Comparison of ENCODE assay signal across 9 cellular contexts in genomic region chr7:101155303-101155702, GRCh38. TPM values are rescaled to one million over a fixed set of nuclear protein-coding genes. Genes with fewer than 3 reads are reported as not detected.
A peak's percentile ranks its signal among the peaks of the same experiment; 100 is the strongest.
DNase-seq lines count a peak whose midpoint lies in the region; ATAC-seq, FAIRE-seq and TF ChIP-seq lines count a peak whose summit lies in the region.
"Had no signal": no experiment of that assay in that cellular context is flagged by ENCODE, and none has a peak within 500 bp of the region (broad histone marks: within the 10 kb centered on the region; RNA-seq: fewer than 3 reads in every experiment).

No MANE protein-coding gene starts in this region.

- BruUV-seq in endothelial cell of umbilical vein (replicated peaks; lab: Mats Ljungman, UMichigan), result TSS peak; percentile 25

- H3K9ac ChIP-seq in OCI-LY3 (ENCODE audit: low read length) (peak overlapping the region; percentile 93), endothelial cell of umbilical vein (replicated peaks; ENCODE audit: extremely low read depth, insufficient read depth, low read length) (peak overlapping the region; percentile 64)

- CTCF ChIA-PET in CD8-positive, alpha-beta T cell (lab: Charles Lee), result interaction anchor here (0.8 to 8.5 kb wide), 5 partner anchors 10 to 89 kb away, joined by 3 to 85 read pairs (median 4); partner anchors contain the start of gene VGF
- CTCF ChIA-PET in endothelial cell of umbilical vein (lab: Charles Lee), result interaction anchor here (1.0 to 6.0 kb wide), 5 partner anchors 10 to 127 kb away, joined by 3 to 75 read pairs (median 12); partner anchors contain the start of genes PLOD3, VGF and ZNHIT1

- H3K4me1 Mint-ChIP-seq in CD8-positive, alpha-beta T cell (ENCODE audit: low read depth), result peaks cover 11% of the 10 kb centered on the region

- H3K9me1 ChIP-seq in endothelial cell of umbilical vein (replicated peaks; ENCODE audit: control insufficient read depth, extremely low read depth, insufficient read depth, low read length), result no peaks in the 10 kb centered on the region

- peaks cover 12% of the 10 kb centered on the region for H3K4me1 ChIP-seq in CD8-positive, alpha-beta T cell (ENCODE audit: insufficient read depth, low read length)
- H3K4me1 ChIP-seq in OCI-LY3 (ENCODE audit: low read length), result peaks cover 25% of the 10 kb centered on the region
- peaks cover 6% of the 10 kb centered on the region for H3K4me1 ChIP-seq in endothelial cell of umbilical vein (ENCODE audit: control insufficient read depth, extremely low read depth, insufficient read depth, low read length)
- peaks cover 20% of the 10 kb centered on the region for H3K4me1 ChIP-seq in osteoblast (ENCODE audit: insufficient read depth, low read length)
- peaks cover 0 to 10% of the 10 kb centered on the region in 2 donors for H3K4me1 ChIP-seq in adrenal gland (replicated peaks in 1 of 2)
- peaks cover 7 to 8% of the 10 kb centered on the region in 2 donors for H3K4me1 ChIP-seq in thyroid gland

- H2AFZ ChIP-seq in OCI-LY3 (ENCODE audit: low read depth, low read length), result no peak overlapping the region
- peak overlapping the region; percentile 62 for H2AFZ ChIP-seq in endothelial cell of umbilical vein (ENCODE audit: low read depth, low read length)
- H2AFZ ChIP-seq in osteoblast (ENCODE audit: low read length), result peak overlapping the region; percentile 59

- H3K27me3 Mint-ChIP-seq in CD8-positive, alpha-beta T cell (ENCODE audit: low read depth), result peaks cover 2% of the 10 kb centered on the region

- no peak for TF ChIP-seq POLR2A in endothelial cell of umbilical vein (IDR thresholded peaks at IDR 0.05; ENCODE audit: low read depth, low read length)
- TF ChIP-seq POLR2A in adrenal gland (IDR thresholded peaks at IDR 0.05), result no peak
- no peak for TF ChIP-seq POLR2A in thyroid gland (IDR thresholded peaks at IDR 0.05)

- no peak overlapping the region for H3K27ac ChIP-seq in CD8-positive, alpha-beta T cell (ENCODE audit: low read depth, low read length)
- peak overlapping the region; percentile 55 for H3K27ac ChIP-seq in OCI-LY3 (ENCODE audit: low read length)
- no peak overlapping the region for H3K27ac ChIP-seq in endothelial cell of umbilical vein (ENCODE audit: insufficient read depth, low read depth, low read length)
- peak overlapping the region; percentile 19 for H3K27ac ChIP-seq in osteoblast (ENCODE audit: low read depth, low read length)
- H3K27ac ChIP-seq in adrenal gland, result no peak overlapping the region
- H3K27ac ChIP-seq in thyroid gland, result peak overlapping the region in 1 of 3 donors; percentile 9

- no peak for DNase-seq in CD8-positive, alpha-beta T cell
- no peak for DNase-seq in endothelial cell of umbilical vein (ENCODE audit: low read depth, low spot score)
- peak; percentile 57 for DNase-seq in osteoblast (ENCODE audit: insufficient read length, low spot score, missing footprints)
- DNase-seq in adrenal gland, result no peak
- no peak for DNase-seq in thyroid gland
- no peak for DNase-seq in Ammon's horn (ENCODE audit: low spot score)
- no peak for DNase-seq in kidney tubule cell (ENCODE audit: low spot score)
- DNase-seq: NCI-H187 had no signal

- H3K36me3 Mint-ChIP-seq in CD8-positive, alpha-beta T cell, result peaks cover 20% of the 10 kb centered on the region

- H3K4me3 ChIP-seq in CD8-positive, alpha-beta T cell (ENCODE audit: low read depth, low read length), result peak overlapping the region; percentile 77
- peak overlapping the region; percentile 92 for H3K4me3 ChIP-seq in OCI-LY3 (ENCODE audit: low read length)
- peak overlapping the region; percentile 61 to 84 (median 63) for H3K4me3 ChIP-seq in endothelial cell of umbilical vein (replicated peaks in 1 of 3; ENCODE audit: insufficient read depth in 1 of 3, low read depth in 1 of 3, low read length in 3 of 3)
- H3K4me3 ChIP-seq in osteoblast (ENCODE audit: insufficient read depth, low read length), result peak overlapping the region; percentile 88
- peak overlapping the region in 2 of 4 donors; percentile 83 to 90 for H3K4me3 ChIP-seq in adrenal gland
- peak overlapping the region in 1 of 3 donors; percentile 94 for H3K4me3 ChIP-seq in thyroid gland (replicated peaks in 1 of 3)

- no peak for TF ChIP-seq CTCF in CD8-positive, alpha-beta T cell (IDR thresholded peaks at IDR 0.05)
- TF ChIP-seq CTCF in OCI-LY3 (IDR thresholded peaks at IDR 0.05; ENCODE audit: low read depth, low read length), result no peak
- TF ChIP-seq CTCF in endothelial cell of umbilical vein (IDR thresholded peaks at IDR 0.05; ENCODE audit: extremely low read depth in 1 of 2, insufficient read depth in 1 of 2, low read depth in 1 of 2, low read length in 2 of 2), result no peak
- TF ChIP-seq CTCF in osteoblast (IDR thresholded peaks at IDR 0.05; ENCODE audit: extremely low read depth, low read depth, low read length), result no peak
- no peak for TF ChIP-seq CTCF in adrenal gland (IDR thresholded peaks at IDR 0.05)
- TF ChIP-seq CTCF in thyroid gland (IDR thresholded peaks at IDR 0.05), result no peak

- H3K27me3 ChIP-seq in CD8-positive, alpha-beta T cell (ENCODE audit: insufficient read depth, low read length), result no peaks in the 10 kb centered on the region
- H3K27me3 ChIP-seq in OCI-LY3 (ENCODE audit: low read depth, low read length) (no peaks in the 10 kb centered on the region), endothelial cell of umbilical vein (ENCODE audit: control insufficient read depth in 2 of 2, insufficient read depth in 2 of 2, low read length in 2 of 2) (peaks cover 0 to 4% of the 10 kb centered on the region in 2 experiments), osteoblast (ENCODE audit: insufficient read depth, low read length) (peaks cover 3% of the 10 kb centered on the region), adrenal gland (no peaks in the 10 kb centered on the region), thyroid gland (no peaks in the 10 kb centered on the region)

- dilution Hi-C loops in endothelial cell of umbilical vein (cut with MboI; ENCODE audit: extremely low pct_ligation_motif_present, low sequenced_read_pairs), result no loop called here

- H3K4me3 Mint-ChIP-seq in CD8-positive, alpha-beta T cell, result peak overlapping the region; percentile 73

- peak overlapping the region; percentile 88 for H3K4me2 ChIP-seq in OCI-LY3 (ENCODE audit: low read length)
- H3K4me2 ChIP-seq in endothelial cell of umbilical vein (ENCODE audit: insufficient read depth, low read length), result peak overlapping the region; percentile 68
- H3K4me2 ChIP-seq in osteoblast (ENCODE audit: insufficient read depth, low read length), result peak overlapping the region; percentile 93

- no peaks in the 10 kb centered on the region for H3K9me3 ChIP-seq in CD8-positive, alpha-beta T cell (ENCODE audit: low read length)
- H3K9me3 ChIP-seq in OCI-LY3 (ENCODE audit: insufficient read depth, low read length), result no peaks in the 10 kb centered on the region
- no peaks in the 10 kb centered on the region for H3K9me3 ChIP-seq in endothelial cell of umbilical vein (replicated peaks; ENCODE audit: control insufficient read depth, insufficient read depth, low read length)
- H3K9me3 ChIP-seq in osteoblast (ENCODE audit: low read depth, low read length), result no peaks in the 10 kb centered on the region
- no peaks in the 10 kb centered on the region for H3K9me3 ChIP-seq in adrenal gland (replicated peaks in 1 of 3)
- no peaks in the 10 kb centered on the region for H3K9me3 ChIP-seq in thyroid gland

- ATAC-seq in CD8-positive, alpha-beta T cell, result no peak

- H3K9me3 Mint-ChIP-seq in CD8-positive, alpha-beta T cell, result no peaks in the 10 kb centered on the region

- POLR2A ChIA-PET in CD8-positive, alpha-beta T cell (lab: Charles Lee), result interaction anchor here (0.9 kb wide), 1 partner anchor 11 kb away, joined by 3 read pairs; no protein-coding TSS in a partner anchor
- POLR2A ChIA-PET in endothelial cell of umbilical vein (lab: Charles Lee), result interaction anchor here (0.7 kb wide), 1 partner anchor 54 kb away, joined by 3 read pairs; no protein-coding TSS in a partner anchor

- intact Hi-C loops in CD8-positive, alpha-beta T cell (cut with DNase I, micrococcal nuclease), result loop anchor here in 1 of 2 experiments (2.0 kb wide), 1 partner anchor 89 kb away; the partner anchor contains the start of gene FIS1
- intact Hi-C loops in endothelial cell of umbilical vein (cut with micrococcal nuclease), result no loop called here
- intact Hi-C loops in adrenal gland (cut with DNase I), result no loop called here
- intact Hi-C loops in thyroid gland (cut with DNase I), result no loop called here

- WGBS in adrenal gland, 4 donors, result 58 to 72% (median 64%) methylated on average over 4 of the region's 4 CpGs
- 61 to 69% methylated on average over 4 of the region's 4 CpGs for WGBS in thyroid gland, 2 donors

- H3K79me2 ChIP-seq in OCI-LY3 (ENCODE audit: low read length) (peaks cover 20% of the 10 kb centered on the region), endothelial cell of umbilical vein (ENCODE audit: control insufficient read depth, insufficient read depth, low read length) (peaks cover 10% of the 10 kb centered on the region), osteoblast (ENCODE audit: insufficient read depth, low read length) (peaks cover 27% of the 10 kb centered on the region)

- no peak for FAIRE-seq in endothelial cell of umbilical vein (lab: Jason Lieb, UNC)

- H3K27ac Mint-ChIP-seq in CD8-positive, alpha-beta T cell, result no peak overlapping the region

- H3K36me3 ChIP-seq in CD8-positive, alpha-beta T cell (ENCODE audit: insufficient read depth, low read length), result no peaks in the 10 kb centered on the region
- peaks cover 24% of the 10 kb centered on the region for H3K36me3 ChIP-seq in OCI-LY3 (replicated peaks; ENCODE audit: low read depth, low read length)
- peaks cover 5 to 19% of the 10 kb centered on the region in 2 experiments for H3K36me3 ChIP-seq in endothelial cell of umbilical vein (ENCODE audit: control insufficient read depth in 2 of 2, extremely low read depth in 1 of 2, insufficient read depth in 2 of 2, low read length in 2 of 2)
- peaks cover 26% of the 10 kb centered on the region for H3K36me3 ChIP-seq in osteoblast (ENCODE audit: insufficient read depth, low read length)
- H3K36me3 ChIP-seq in adrenal gland (replicated peaks in 1 of 2), result peaks cover 0 to 20% of the 10 kb centered on the region in 2 donors
- peaks cover 13 to 14% of the 10 kb centered on the region in 2 donors for H3K36me3 ChIP-seq in thyroid gland

- H4K20me1 ChIP-seq in OCI-LY3 (ENCODE audit: insufficient read depth, low read length), result no peaks in the 10 kb centered on the region
- H4K20me1 ChIP-seq in endothelial cell of umbilical vein (replicated peaks; ENCODE audit: control insufficient read depth, extremely low read depth, insufficient read depth, low read length), result no peaks in the 10 kb centered on the region
- H4K20me1 ChIP-seq in osteoblast (ENCODE audit: insufficient read depth, low read length), result peaks cover 13% of the 10 kb centered on the region

RNA-seq across cellular contexts. Expression of gene AP1S1, which starts 1.0 kb away (rescaled TPM):
- total RNA-seq in CD8-positive, alpha-beta T cell, result 1 to 10 TPM; 2.1 to 2.2 TPM
- total RNA-seq in endothelial cell of umbilical vein (70.9 and 93.3 TPM in 2 replicates), osteoblast (101 and 102 TPM in 2 replicates), adrenal gland (10 to 100 TPM; 26.9 to 66.1 (median 43.6) TPM), thyroid gland (10 to 100 TPM; 29.0 to 59.6 (median 41.3) TPM)
- polyA plus RNA-seq in endothelial cell of umbilical vein (82.8 and 106 TPM in 2 replicates), adrenal gland (10 to 100 TPM; 20.4 to 35.4 (median 30.0) TPM)
- 139 and 140 TPM in 2 replicates for polyA plus RNA-seq in endothelial cell of umbilical vein (2011; cell fraction: cytosol; rRNA removed)
- 68.1 and 78.9 TPM in 2 replicates for polyA plus RNA-seq in endothelial cell of umbilical vein (2011; cell fraction: nucleus; rRNA removed)
- polyA plus RNA-seq in endothelial cell of umbilical vein (2012), result 127 and 166 TPM in 2 replicates
- 67.4 and 70.2 TPM in 2 replicates for polyA minus RNA-seq in endothelial cell of umbilical vein
- polyA minus RNA-seq in endothelial cell of umbilical vein (2011; cell fraction: cytosol; rRNA and poly(A)+ RNA removed), result 37.6 TPM
- polyA minus RNA-seq in endothelial cell of umbilical vein (2011; cell fraction: nucleus; rRNA and poly(A)+ RNA removed), result 7.4 and 8.7 TPM in 2 replicates

RNA-seq across cellular contexts. Expression of gene VGF, which starts 10.1 kb away (rescaled TPM):
- not detected for total RNA-seq in CD8-positive, alpha-beta T cell
- not detected in 2 replicates for total RNA-seq in endothelial cell of umbilical vein
- 0.03 TPM in 1 of 2 replicates, not detected in the other for polyA plus RNA-seq in endothelial cell of umbilical vein
- not detected in 2 replicates for polyA plus RNA-seq in endothelial cell of umbilical vein (2011; cell fraction: cytosol; rRNA removed)
- polyA plus RNA-seq in endothelial cell of umbilical vein (2011; cell fraction: nucleus; rRNA removed), result not detected in 2 replicates
- not detected in 2 replicates for polyA plus RNA-seq in endothelial cell of umbilical vein (2012)
- not detected in 2 replicates for polyA minus RNA-seq in endothelial cell of umbilical vein
- polyA minus RNA-seq in endothelial cell of umbilical vein (2011; cell fraction: cytosol; rRNA and poly(A)+ RNA removed), result not detected
- not detected in 2 replicates for polyA minus RNA-seq in endothelial cell of umbilical vein (2011; cell fraction: nucleus; rRNA and poly(A)+ RNA removed)
- 0.36 TPM in 1 of 2 replicates, not detected in the other for total RNA-seq in osteoblast
- 10 to 100 TPM in 2 of 8 donors, 1 to 10 TPM in 2, under 1 TPM in 1, not detected in 3; 0.97 to 14.3 (median 2.0) TPM for total RNA-seq in adrenal gland
- polyA plus RNA-seq in adrenal gland, result 10 to 100 TPM in 1 of 3 donors, 1 to 10 TPM in 2; 1.9 to 12.8 (median 4.6) TPM
- 1 to 10 TPM in 2 of 4 donors, not detected in 2; 1.3 to 2.3 TPM for total RNA-seq in thyroid gland

RNA-seq across cellular contexts. Expression of gene NAT16, which starts 24.8 kb away (rescaled TPM):
- total RNA-seq in CD8-positive, alpha-beta T cell, result not detected
- total RNA-seq in endothelial cell of umbilical vein, result not detected in 2 replicates
- polyA plus RNA-seq in endothelial cell of umbilical vein, result not detected in 2 replicates
- not detected in 2 replicates for polyA plus RNA-seq in endothelial cell of umbilical vein (2011; cell fraction: cytosol; rRNA removed)
- not detected in 2 replicates for polyA plus RNA-seq in endothelial cell of umbilical vein (2011; cell fraction: nucleus; rRNA removed)
- polyA plus RNA-seq in endothelial cell of umbilical vein (2012), result not detected in 2 replicates
- not detected in 2 replicates for polyA minus RNA-seq in endothelial cell of umbilical vein
- not detected for polyA minus RNA-seq in endothelial cell of umbilical vein (2011; cell fraction: cytosol; rRNA and poly(A)+ RNA removed)
- polyA minus RNA-seq in endothelial cell of umbilical vein (2011; cell fraction: nucleus; rRNA and poly(A)+ RNA removed), result not detected in 2 replicates
- total RNA-seq in osteoblast, result not detected in 2 replicates
- under 1 TPM in 1 of 8 donors, not detected in 7; 0.14 TPM for total RNA-seq in adrenal gland
- polyA plus RNA-seq in adrenal gland, result not detected
- 1 to 10 TPM in 1 of 4 donors, under 1 TPM in 1, not detected in 2; 0.29 to 1.4 TPM for total RNA-seq in thyroid gland

RNA-seq across cellular contexts. Expression of gene SERPINE1, which starts 28.4 kb away (rescaled TPM):
- total RNA-seq in CD8-positive, alpha-beta T cell, result under 1 TPM; 0.14 to 0.24 TPM
- total RNA-seq in endothelial cell of umbilical vein (2,296 and 2,645 TPM in 2 replicates), osteoblast (237 and 278 TPM in 2 replicates), adrenal gland (100 to 1,000 TPM in 1 of 8 donors, 10 to 100 TPM in 6, 1 to 10 TPM in 1; 7.0 to 118 (median 34.7) TPM), thyroid gland (10 to 100 TPM in 1 of 4 donors, 1 to 10 TPM in 3; 4.7 to 18.6 (median 7.6) TPM)
- polyA plus RNA-seq in endothelial cell of umbilical vein (4,637 and 5,683 TPM in 2 replicates), adrenal gland (10 to 100 TPM in 2 of 3 donors, 1 to 10 TPM in 1; 9.1 to 23.1 (median 23.0) TPM)
- 3,941 and 4,610 TPM in 2 replicates for polyA plus RNA-seq in endothelial cell of umbilical vein (2011; cell fraction: cytosol; rRNA removed)
- 2,230 and 2,366 TPM in 2 replicates for polyA plus RNA-seq in endothelial cell of umbilical vein (2011; cell fraction: nucleus; rRNA removed)
- 3,488 and 3,747 TPM in 2 replicates for polyA plus RNA-seq in endothelial cell of umbilical vein (2012)
- 3,663 and 4,731 TPM in 2 replicates for polyA minus RNA-seq in endothelial cell of umbilical vein
- 2.8 TPM for polyA minus RNA-seq in endothelial cell of umbilical vein (2011; cell fraction: cytosol; rRNA and poly(A)+ RNA removed)
- 786 and 802 TPM in 2 replicates for polyA minus RNA-seq in endothelial cell of umbilical vein (2011; cell fraction: nucleus; rRNA and poly(A)+ RNA removed)

RNA-seq across cellular contexts. Expression of gene MOGAT3, which starts 45.5 kb away (rescaled TPM):
- not detected for total RNA-seq in CD8-positive, alpha-beta T cell
- total RNA-seq in endothelial cell of umbilical vein (not detected in 2 replicates), osteoblast (not detected in 2 replicates), adrenal gland (not detected), thyroid gland (not detected)
- polyA plus RNA-seq in endothelial cell of umbilical vein (not detected in 2 replicates), adrenal gland (not detected)
- not detected in 2 replicates for polyA plus RNA-seq in endothelial cell of umbilical vein (2011; cell fraction: cytosol; rRNA removed)
- polyA plus RNA-seq in endothelial cell of umbilical vein (2011; cell fraction: nucleus; rRNA removed), result not detected in 2 replicates
- not detected in 2 replicates for polyA plus RNA-seq in endothelial cell of umbilical vein (2012)
- polyA minus RNA-seq in endothelial cell of umbilical vein, result not detected in 2 replicates
- polyA minus RNA-seq in endothelial cell of umbilical vein (2011; cell fraction: cytosol; rRNA and poly(A)+ RNA removed), result not detected
- not detected in 2 replicates for polyA minus RNA-seq in endothelial cell of umbilical vein (2011; cell fraction: nucleus; rRNA and poly(A)+ RNA removed)

Comparison
In these comparisons a context has a peak if more than half of its experiments do, and no peak if none do; other contexts are left out.
1. H3K27ac ChIP-seq: peak in OCI-LY3 (single experiment) and osteoblast (single experiment); none in CD8-positive, alpha-beta T cell (single experiment), endothelial cell of umbilical vein (single experiment) and adrenal gland (0 of 5).
2. RNA of gene AP1S1, which starts 1.0 kb away (total RNA-seq): 101 to 102 TPM in osteoblast, 70.9 to 93.3 TPM in endothelial cell of umbilical vein, 29.0 to 59.6 TPM in thyroid gland and 26.9 to 66.1 TPM in adrenal gland; 2.1 to 2.2 TPM in CD8-positive, alpha-beta T cell; every median in the first group is over 4 times any median in the second.
3. Peak in every context shown above with its lines, with median percentiles within 50 percentile points of each other: H3K4me2 ChIP-seq.